13 cellular contexts compared by ENCODE assay signal in the genomic region with DNA sequence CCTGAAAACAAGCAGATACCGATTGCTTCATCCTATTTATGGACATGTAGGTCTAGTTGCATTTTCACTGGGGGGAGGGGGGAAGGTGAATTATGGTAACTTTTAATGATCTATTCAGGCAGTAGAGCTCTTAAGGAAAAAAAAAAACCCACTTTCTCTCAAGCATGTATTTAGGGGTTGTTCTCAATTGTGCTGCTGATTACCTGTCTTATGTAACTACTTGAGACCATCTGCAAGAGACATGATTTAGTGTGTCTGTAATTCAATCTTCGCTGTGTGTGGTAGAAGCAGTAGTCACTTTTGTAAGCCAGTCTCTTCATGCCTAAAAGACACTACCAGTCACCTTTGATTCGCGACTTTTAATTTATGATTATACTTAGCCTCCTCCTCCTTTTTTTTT. TPM values are rescaled to one million over a fixed set of nuclear protein-coding genes. Genes with fewer than 3 reads are reported as not detected.
DNase-seq lines count a peak whose midpoint lies in the region; ATAC-seq and TF ChIP-seq lines count a peak whose summit lies in the region.
"Had no signal": no experiment of that assay in that cellular context is flagged by ENCODE, and none has a peak within 500 bp of the region (broad histone marks: within the 10 kb centered on the region; RNA-seq: fewer than 3 reads in every experiment).

No MANE protein-coding gene starts in this region.

- H2BK12ac ChIP-seq in H9 (ENCODE audit: insufficient read length, low read depth, low read length): no peak overlapping the region

- CTCF ChIA-PET in Calu3 (lab: Charles Lee) (no interaction called here), WTC11 (lab: Charles Lee) (interaction anchor here (0.6 to 1.9 kb wide), 3 partner anchors 141 to 364 kb away, joined by 3 to 5 read pairs (median 3); no protein-coding TSS in a partner anchor)

- no peaks in the 10 kb centered on the region for H3K4me1 ChIP-seq in H9 (ENCODE audit: insufficient read depth, low read length)

- H3K27me3 ChIP-seq in H9 (ENCODE audit: insufficient read depth, low read length): no peaks in the 10 kb centered on the region
- H3K27me3 ChIP-seq: right atrium auricular region had no signal

- H3K9ac ChIP-seq in H9 (ENCODE audit: extremely low read depth, insufficient read length, low read length): no peak overlapping the region

- WGBS in H9 (ENCODE audit: extremely low coverage, insufficient read length, low lambda C conversion rate): no CpG with 5 or more reads among the region's 4 CpGs

- H3K27ac Mint-ChIP-seq in Calu3 (ENCODE audit: unreplicated experiment) (peak overlapping the region; percentile 34), WTC11 (peak overlapping the region; percentile 79; the same call in 1 of the 2 replicates), H9 (peak overlapping the region in 1 of 3 experiments; percentile 64; a peak in 2 of 7 replicates)
- peak overlapping the region in 9 of 10 donors; percentile 9 to 92 (median 70) for H3K27ac Mint-ChIP-seq in naive thymus-derived CD8-positive, alpha-beta T cell
- H3K27ac Mint-ChIP-seq: mesothelial cell of epicardium had no signal

- no peak for DNase-seq in Calu3
- DNase-seq in NCI-H1417 treated with DMSO at 0.1 percent for 48 hours (lab: John Stamatoyannopoulos, UW): peak; percentile 91
- no peak for DNase-seq in WTC11 (ENCODE audit: low spot score)
- peak in 1 of 10 donors; percentile 20 for DNase-seq in naive thymus-derived CD8-positive, alpha-beta T cell
- DNase-seq in H9: no peak
- no peak for DNase-seq in midbrain (lab: John Stamatoyannopoulos, UW)
- no peak for DNase-seq in iPS-NIHi7 (ENCODE audit: extremely low spot score)
- DNase-seq: NCI-H1694, RPMI8226, substantia nigra had no signal

- no peak overlapping the region for H3K4me2 ChIP-seq in H9 (ENCODE audit: insufficient read depth, insufficient read length, low read length)

- H2BK20ac ChIP-seq in H9 (ENCODE audit: low read depth, low read length, poor library complexity, severe bottlenecking): no peak overlapping the region

- no peak overlapping the region for H3K23ac ChIP-seq in H9 (ENCODE audit: insufficient read length, low read depth, low read length)

- POLR2A ChIA-PET in WTC11 (lab: Charles Lee): interaction anchor here (0.5 to 1.0 kb wide), 2 partner anchors 141 to 429 kb away, joined by 3 read pairs; no protein-coding TSS in a partner anchor
- POLR2A ChIA-PET in naive thymus-derived CD8-positive, alpha-beta T cell (lab: Charles Lee): interaction anchor here (0.7 to 17.4 kb wide), 3 partner anchors 9 to 21 kb away, joined by 3 to 689 read pairs (median 4); no protein-coding TSS in a partner anchor

- H2AK5ac ChIP-seq in H9 (ENCODE audit: insufficient read length, low read length): no peak overlapping the region

- no peak overlapping the region for H3K14ac ChIP-seq in H9 (ENCODE audit: insufficient read depth, low read length)

- H3K4me3 Mint-ChIP-seq in Calu3 (ENCODE audit: low read depth, unreplicated experiment) (no peak overlapping the region), WTC11 (no peak overlapping the region), H9 (no peak overlapping the region)
- H3K4me3 Mint-ChIP-seq in naive thymus-derived CD8-positive, alpha-beta T cell: peak overlapping the region in 3 of 10 donors; percentile 5 to 57 (median 13)
- H3K4me3 Mint-ChIP-seq: mesothelial cell of epicardium had no signal

- H3K4me1 Mint-ChIP-seq in Calu3 (ENCODE audit: low read depth, unreplicated experiment) (peaks cover 8% of the 10 kb centered on the region), WTC11 (peaks cover 11% of the 10 kb centered on the region), H9 (peaks cover 7 to 12% of the 10 kb centered on the region in 2 experiments)
- peaks cover 43 to 70% (median 61%) of the 10 kb centered on the region in 4 donors for H3K4me1 Mint-ChIP-seq in naive thymus-derived CD8-positive, alpha-beta T cell

- H2BK5ac ChIP-seq in H9 (ENCODE audit: insufficient read length, low read length): no peak overlapping the region

- H3K18ac ChIP-seq in H9 (ENCODE audit: insufficient read length, low read depth, low read length): no peak overlapping the region

- intact Hi-C loops in Calu3 (cut with micrococcal nuclease; ENCODE audit: unreplicated experiment): loop anchor here (10.0 kb wide), 1 partner anchor 49 kb away; no protein-coding TSS in a partner anchor

- no peak overlapping the region for H4K5ac ChIP-seq in H9 (ENCODE audit: insufficient read length, low read depth, low read length)

- no peaks in the 10 kb centered on the region for H3K79me1 ChIP-seq in H9 (ENCODE audit: insufficient read depth, low read depth, low read length, poor library complexity, severe bottlenecking)

- no peak overlapping the region for H2AFZ ChIP-seq in H9 (ENCODE audit: low read length)

- no peak overlapping the region for H2BK15ac ChIP-seq in H9 (ENCODE audit: low read depth, low read length)

- H4K8ac ChIP-seq in H9 (replicated peaks; ENCODE audit: insufficient read length, low read depth, low read length): no peak overlapping the region

- no peaks in the 10 kb centered on the region for H3K23me2 ChIP-seq in H9 (ENCODE audit: insufficient read length, low read depth, low read length, poor library complexity, severe bottlenecking)

- H4K20me1 ChIP-seq in H9 (ENCODE audit: control insufficient read depth, insufficient read depth, insufficient read length): no peaks in the 10 kb centered on the region

- no peak overlapping the region for H3T11ph ChIP-seq in H9 (ENCODE audit: low read length)

- no peak overlapping the region for H2BK120ac ChIP-seq in H9 (ENCODE audit: low read depth, low read length, poor library complexity, severe bottlenecking)

- H3K9me3 Mint-ChIP-seq in Calu3 (ENCODE audit: low read depth, unreplicated experiment) (no peaks in the 10 kb centered on the region), WTC11 (no peaks in the 10 kb centered on the region), H9 (no peaks in the 10 kb centered on the region)
- H3K9me3 Mint-ChIP-seq in naive thymus-derived CD8-positive, alpha-beta T cell: no peaks in the 10 kb centered on the region
- H3K9me3 Mint-ChIP-seq: mesothelial cell of epicardium had no signal

- no peak overlapping the region for H3K4ac ChIP-seq in H9 (ENCODE audit: low read depth, low read length)

- no peak overlapping the region for H3K27ac ChIP-seq in H9 (ENCODE audit: insufficient read length, low read depth, low read length)

- H3K79me2 ChIP-seq in H9 (ENCODE audit: insufficient read depth, low read length): no peaks in the 10 kb centered on the region

- ATAC-seq in WTC11: no peak
- peak in 1 of 2 donors; percentile 5 for ATAC-seq in naive thymus-derived CD8-positive, alpha-beta T cell
- ATAC-seq in HG03378 (IDR thresholded peaks at IDR 0.05; ENCODE audit: unreplicated experiment): no peak

- no peak overlapping the region for H4K91ac ChIP-seq in H9 (ENCODE audit: insufficient read length, low read depth, low read length)

- no peak overlapping the region for H3K56ac ChIP-seq in H9 (ENCODE audit: insufficient read length, low read depth, low read length)

- TF ChIP-seq CTCF in Calu3 (IDR thresholded peaks at IDR 0.05; ENCODE audit: unreplicated experiment): no peak
- TF ChIP-seq CTCF in WTC11 (IDR thresholded peaks at IDR 0.05): no peak
- TF ChIP-seq CTCF in H9 (conservative IDR thresholded peaks at IDR 0.05): no peak

- H3K27me3 Mint-ChIP-seq in Calu3 (ENCODE audit: unreplicated experiment) (no peaks in the 10 kb centered on the region), WTC11 (ENCODE audit: low read depth) (no peaks in the 10 kb centered on the region), H9 (ENCODE audit: low read depth) (no peaks in the 10 kb centered on the region)
- H3K27me3 Mint-ChIP-seq in naive thymus-derived CD8-positive, alpha-beta T cell: no peaks in the 10 kb centered on the region

- no peaks in the 10 kb centered on the region for H3K9me3 ChIP-seq in H9 (ENCODE audit: control insufficient read depth, low read depth, low read length)
- H3K9me3 ChIP-seq: right atrium auricular region had no signal

- peaks cover 49% of the 10 kb centered on the region for H3K36me3 Mint-ChIP-seq in Calu3 (ENCODE audit: insufficient read depth, unreplicated experiment)
- peaks cover 51% of the 10 kb centered on the region for H3K36me3 Mint-ChIP-seq in WTC11
- peaks cover 21 to 75% (median 47%) of the 10 kb centered on the region in 3 donors for H3K36me3 Mint-ChIP-seq in naive thymus-derived CD8-positive, alpha-beta T cell
- peaks cover 43 to 58% (median 53%) of the 10 kb centered on the region in 3 experiments; a peak in 6 of 7 replicates for H3K36me3 Mint-ChIP-seq in H9 (ENCODE audit: insufficient read depth in 1 of 3, low read depth in 3 of 3)

- no TSS peak for BruUV-seq in Calu3 (replicated peaks; lab: Mats Ljungman, UMichigan)

TF ChIP-seq in WTC11, 78 proteins besides CTCF, POLR2A, EP300 and RAD21:
- TF ChIP-seq NFATC4 (CRISPR knock-in tag; IDR thresholded peaks at IDR 0.05) (0 out of 2 replicates have a peak, but pooled peaks have one; percentile 26), ZNF671 (CRISPR knock-in tag; IDR thresholded peaks at IDR 0.05) (no peak)

RNA-seq across cellular contexts. Expression of a gene that starts 8.9 kb away (rescaled TPM):
- total RNA-seq in Calu3 (2022): 236 and 242 TPM in 2 replicates
- total RNA-seq in WTC11 (2021): 338 to 373 TPM (median 350 TPM) in 3 replicates
- 100 to 1,000 TPM; 735 to 757 TPM for total RNA-seq in naive thymus-derived CD8-positive, alpha-beta T cell
- 1,000 to 10,000 TPM; 1,900 to 2,853 (median 2,404) TPM for polyA plus RNA-seq in naive thymus-derived CD8-positive, alpha-beta T cell
- 354 TPM in 2 replicates for total RNA-seq in H9 (2021)
